8 cellular contexts compared by ENCODE assay signal in genomic region chr1:51329443-51330325, GRCh38. TPM values are rescaled to one million over a fixed set of nuclear protein-coding genes. Genes with fewer than 3 reads are reported as not detected.
A peak's percentile ranks its signal among the peaks of the same experiment; 100 is the strongest.
DNase-seq lines count a peak whose midpoint lies in the region; ATAC-seq and TF ChIP-seq lines count a peak whose summit lies in the region.

No MANE protein-coding gene starts in this region.

- no peak for DNase-seq in activated naive CD4-positive, alpha-beta T cell treated with anti-CD3 and anti-CD28 coated beads for 36 hours
- DNase-seq in activated naive CD4-positive, alpha-beta T cell (lab: John Stamatoyannopoulos, UW) = no peak
- no peak for DNase-seq in ascending aorta (ENCODE audit: low spot score in 2 of 2)
- DNase-seq in left colon = peak; percentile 81 to 86
- peak; percentile 90 for DNase-seq in upper lobe of right lung
- no peak for DNase-seq in occipital lobe (lab: John Stamatoyannopoulos, UW)
- no peak for DNase-seq in stimulated activated CD4-positive, alpha-beta T cell treated with anti-CD3 and anti-CD28 coated beads, Interleukin-4, amount 100 ng/mL, for 24 hours
- no peak for DNase-seq in SKM-1 (lab: John Stamatoyannopoulos, UW; ENCODE audit: unreplicated experiment)

- H3K9me3 ChIP-seq in ascending aorta = no peaks in the 10 kb centered on the region
- no peaks in the 10 kb centered on the region for H3K9me3 ChIP-seq in upper lobe of right lung

- peaks cover 38% of the 10 kb centered on the region for H3K27me3 Mint-ChIP-seq in activated naive CD4-positive, alpha-beta T cell treated with anti-CD3 and anti-CD28 coated beads for 36 hours (ENCODE audit: low read depth)

- no peak overlapping the region for H3K27ac Mint-ChIP-seq in activated naive CD4-positive, alpha-beta T cell treated with anti-CD3 and anti-CD28 coated beads for 36 hours

- H3K36me3 ChIP-seq in ascending aorta (no peaks in the 10 kb centered on the region), upper lobe of right lung (no peaks in the 10 kb centered on the region)

- CTCF ChIA-PET in activated naive CD4-positive, alpha-beta T cell treated with anti-CD3 and anti-CD28 coated beads for 36 hours (lab: Charles Lee) = no interaction called here

- H3K27me3 ChIP-seq in ascending aorta (no peaks in the 10 kb centered on the region), upper lobe of right lung (peaks cover 3% of the 10 kb centered on the region)

- H3K9me3 Mint-ChIP-seq in activated naive CD4-positive, alpha-beta T cell treated with anti-CD3 and anti-CD28 coated beads for 36 hours = no peaks in the 10 kb centered on the region

- H3K4me3 ChIP-seq in ascending aorta = peak overlapping the region; percentile 74 to 80
- peak overlapping the region; percentile 41 for H3K4me3 ChIP-seq in upper lobe of right lung

- TF ChIP-seq CTCF in ascending aorta (IDR thresholded peaks at IDR 0.05) (no peak), upper lobe of right lung (IDR thresholded peaks at IDR 0.05) (no peak)

- ATAC-seq in left colon = peak; percentile 84
- ATAC-seq in upper lobe of right lung = peak; percentile 89

- H3K4me1 ChIP-seq in ascending aorta (peaks cover 4 to 12% of the 10 kb centered on the region in 2 donors), upper lobe of right lung (peaks cover 4% of the 10 kb centered on the region)

- peak overlapping the region; percentile 54 for H3K4me3 Mint-ChIP-seq in activated naive CD4-positive, alpha-beta T cell treated with anti-CD3 and anti-CD28 coated beads for 36 hours

- H3K4me1 Mint-ChIP-seq in activated naive CD4-positive, alpha-beta T cell treated with anti-CD3 and anti-CD28 coated beads for 36 hours (ENCODE audit: low read depth) = peaks cover 13% of the 10 kb centered on the region

- peaks cover 2% of the 10 kb centered on the region for H3K36me3 Mint-ChIP-seq in activated naive CD4-positive, alpha-beta T cell treated with anti-CD3 and anti-CD28 coated beads for 36 hours (ENCODE audit: low read depth)

- intact Hi-C loops in activated naive CD4-positive, alpha-beta T cell treated with anti-CD3 and anti-CD28 coated beads for 36 hours (cut with micrococcal nuclease) = no loop called here
- intact Hi-C loops in ascending aorta (cut with DNase I) (no loop called here), left colon (cut with DNase I, micrococcal nuclease) (no loop called here), upper lobe of right lung (cut with DNase I) (no loop called here)

- no peak overlapping the region for H3K27ac ChIP-seq in ascending aorta
- peak overlapping the region; percentile 61 for H3K27ac ChIP-seq in upper lobe of right lung

RNA-seq across cellular contexts. Expression of gene TTC39A, which starts 0.7 kb away (rescaled TPM):
- total RNA-seq in activated naive CD4-positive, alpha-beta T cell treated with anti-CD3 and anti-CD28 coated beads for 36 hours = not detected
- total RNA-seq in ascending aorta = not detected
- total RNA-seq in left colon = 100 to 1,000 TPM in 1 of 2 donors, 10 to 100 TPM in 1; 80.4 to 114 TPM
- 42.1 TPM for total RNA-seq in upper lobe of right lung
- total RNA-seq in occipital lobe = 0.78 TPM

Comparison
In these comparisons a context has a peak if more than half of its experiments do, and no peak if none do; other contexts are left out.
1. DNase-seq: peak in left colon (2 of 2) and upper lobe of right lung (single experiment); none in activated naive CD4-positive, alpha-beta T cell treated with anti-CD3 and anti-CD28 coated beads for 36 hours (single experiment), activated naive CD4-positive, alpha-beta T cell (0 of 4), ascending aorta (0 of 2), occipital lobe (single experiment), stimulated activated CD4-positive, alpha-beta T cell treated with anti-CD3 and anti-CD28 coated beads, Interleukin-4, amount 100 ng/mL, for 24 hours (single experiment) and SKM-1 (single experiment).
2. RNA of gene TTC39A, which starts 0.7 kb away (total RNA-seq): 80.4 to 114 TPM in left colon and 42.1 TPM in upper lobe of right lung (single experiment); 0.78 TPM in occipital lobe (single experiment), not detected in activated naive CD4-positive, alpha-beta T cell treated with anti-CD3 and anti-CD28 coated beads for 36 hours and not detected in ascending aorta (single experiment); every median in the first group is over 10 times any median in the second.